1 cellular context compared by ENCODE assay signal in the genomic region with DNA sequence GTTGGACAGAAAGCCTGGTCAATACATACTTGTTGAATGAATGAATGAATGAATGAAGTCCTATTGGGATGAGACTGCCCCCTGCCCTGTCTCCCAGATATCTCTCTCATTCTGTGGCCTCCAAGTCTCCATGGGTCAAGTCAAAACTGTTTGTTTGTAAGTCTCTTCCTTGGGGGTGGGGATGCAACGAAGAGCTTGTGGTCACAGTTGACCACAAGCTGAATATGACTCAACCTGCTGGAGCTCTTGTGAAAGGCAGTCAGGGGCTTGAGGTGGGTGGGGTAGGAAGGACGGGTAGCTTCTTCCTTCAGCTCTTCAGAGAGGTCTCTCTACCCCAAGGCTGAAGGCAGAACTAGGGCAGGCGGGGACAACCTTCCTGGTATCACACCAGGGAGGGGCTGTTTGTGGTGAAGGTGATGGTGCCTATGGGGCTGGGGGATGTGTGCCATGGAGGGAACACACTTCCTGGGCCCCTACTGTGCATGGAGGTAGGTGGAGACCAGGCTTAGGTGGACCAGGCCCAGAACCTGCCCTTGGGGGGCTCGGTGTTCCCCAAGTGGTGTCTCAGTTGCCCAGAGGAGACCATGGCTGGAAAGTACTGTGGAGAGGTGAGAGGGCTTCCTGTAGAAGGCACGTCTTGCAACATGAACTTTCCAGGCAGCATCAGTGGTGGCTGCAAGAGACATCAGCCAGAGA.
TF ChIP-seq lines count a peak whose summit lies in the region.

No MANE protein-coding gene starts in this region.

TF ChIP-seq in K562, 482 proteins besides CTCF, POLR2A, EP300 and RAD21 (continued from another document and continues in another):
- TF ChIP-seq, protein P1, sequence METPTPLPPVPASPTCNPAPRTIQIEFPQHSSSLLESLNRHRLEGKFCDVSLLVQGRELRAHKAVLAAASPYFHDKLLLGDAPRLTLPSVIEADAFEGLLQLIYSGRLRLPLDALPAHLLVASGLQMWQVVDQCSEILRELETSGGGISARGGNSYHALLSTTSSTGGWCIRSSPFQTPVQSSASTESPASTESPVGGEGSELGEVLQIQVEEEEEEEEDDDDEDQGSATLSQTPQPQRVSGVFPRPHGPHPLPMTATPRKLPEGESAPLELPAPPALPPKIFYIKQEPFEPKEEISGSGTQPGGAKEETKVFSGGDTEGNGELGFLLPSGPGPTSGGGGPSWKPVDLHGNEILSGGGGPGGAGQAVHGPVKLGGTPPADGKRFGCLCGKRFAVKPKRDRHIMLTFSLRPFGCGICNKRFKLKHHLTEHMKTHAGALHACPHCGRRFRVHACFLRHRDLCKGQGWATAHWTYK (CRISPR knock-in tag; IDR thresholded peaks at IDR 0.05), result no peak
- TF ChIP-seq SNRNP70 (optimal IDR thresholded peaks at IDR 0.05; ENCODE audit: low read depth, low read length), result no peak
- peak; percentile 62 for TF ChIP-seq CBFA2T3 (IDR thresholded peaks at IDR 0.05)
- TF ChIP-seq, protein P2, sequence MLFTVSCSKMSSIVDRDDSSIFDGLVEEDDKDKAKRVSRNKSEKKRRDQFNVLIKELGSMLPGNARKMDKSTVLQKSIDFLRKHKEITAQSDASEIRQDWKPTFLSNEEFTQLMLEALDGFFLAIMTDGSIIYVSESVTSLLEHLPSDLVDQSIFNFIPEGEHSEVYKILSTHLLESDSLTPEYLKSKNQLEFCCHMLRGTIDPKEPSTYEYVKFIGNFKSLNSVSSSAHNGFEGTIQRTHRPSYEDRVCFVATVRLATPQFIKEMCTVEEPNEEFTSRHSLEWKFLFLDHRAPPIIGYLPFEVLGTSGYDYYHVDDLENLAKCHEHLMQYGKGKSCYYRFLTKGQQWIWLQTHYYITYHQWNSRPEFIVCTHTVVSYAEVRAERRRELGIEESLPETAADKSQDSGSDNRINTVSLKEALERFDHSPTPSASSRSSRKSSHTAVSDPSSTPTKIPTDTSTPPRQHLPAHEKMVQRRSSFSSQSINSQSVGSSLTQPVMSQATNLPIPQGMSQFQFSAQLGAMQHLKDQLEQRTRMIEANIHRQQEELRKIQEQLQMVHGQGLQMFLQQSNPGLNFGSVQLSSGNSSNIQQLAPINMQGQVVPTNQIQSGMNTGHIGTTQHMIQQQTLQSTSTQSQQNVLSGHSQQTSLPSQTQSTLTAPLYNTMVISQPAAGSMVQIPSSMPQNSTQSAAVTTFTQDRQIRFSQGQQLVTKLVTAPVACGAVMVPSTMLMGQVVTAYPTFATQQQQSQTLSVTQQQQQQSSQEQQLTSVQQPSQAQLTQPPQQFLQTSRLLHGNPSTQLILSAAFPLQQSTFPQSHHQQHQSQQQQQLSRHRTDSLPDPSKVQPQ (CRISPR knock-in tag; IDR thresholded peaks at IDR 0.05; ENCODE audit: borderline replicate concordance), result no peak
- no peak for TF ChIP-seq POLR3G (IDR thresholded peaks at IDR 0.05; ENCODE audit: extremely low read depth, insufficient read length, insufficient replicate concordance)
- 0 out of 2 replicates have a peak, but pooled peaks have one; percentile 36 for TF ChIP-seq ZNF830 (CRISPR knock-in tag; IDR thresholded peaks at IDR 0.05)
- TF ChIP-seq ERF (CRISPR knock-in tag; IDR thresholded peaks at IDR 0.05), result 0 out of 2 replicates have a peak, but pooled peaks have one; percentile 39
- no peak for TF ChIP-seq ZNF507 (tag; conservative IDR thresholded peaks at IDR 0.05)
- peak; percentile 95 for TF ChIP-seq JUND (IDR thresholded peaks at IDR 0.05; ENCODE audit: borderline replicate concordance, low read depth, low read length)
- peak; percentile 86; the same call in 2 of the 3 replicates for TF ChIP-seq JUND (tag; IDR thresholded peaks at IDR 0.05; ENCODE audit: borderline replicate concordance, low read depth, low read length)
- TF ChIP-seq, protein P3, sequence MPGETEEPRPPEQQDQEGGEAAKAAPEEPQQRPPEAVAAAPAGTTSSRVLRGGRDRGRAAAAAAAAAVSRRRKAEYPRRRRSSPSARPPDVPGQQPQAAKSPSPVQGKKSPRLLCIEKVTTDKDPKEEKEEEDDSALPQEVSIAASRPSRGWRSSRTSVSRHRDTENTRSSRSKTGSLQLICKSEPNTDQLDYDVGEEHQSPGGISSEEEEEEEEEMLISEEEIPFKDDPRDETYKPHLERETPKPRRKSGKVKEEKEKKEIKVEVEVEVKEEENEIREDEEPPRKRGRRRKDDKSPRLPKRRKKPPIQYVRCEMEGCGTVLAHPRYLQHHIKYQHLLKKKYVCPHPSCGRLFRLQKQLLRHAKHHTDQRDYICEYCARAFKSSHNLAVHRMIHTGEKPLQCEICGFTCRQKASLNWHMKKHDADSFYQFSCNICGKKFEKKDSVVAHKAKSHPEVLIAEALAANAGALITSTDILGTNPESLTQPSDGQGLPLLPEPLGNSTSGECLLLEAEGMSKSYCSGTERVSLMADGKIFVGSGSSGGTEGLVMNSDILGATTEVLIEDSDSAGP (CRISPR knock-in tag; IDR thresholded peaks at IDR 0.05), result no peak
- peak; percentile 21; the same call in 1 of the 2 replicates for TF ChIP-seq MBD2 (IDR thresholded peaks at IDR 0.05; ENCODE audit: borderline replicate concordance, low read depth)
- TF ChIP-seq, protein P4, sequence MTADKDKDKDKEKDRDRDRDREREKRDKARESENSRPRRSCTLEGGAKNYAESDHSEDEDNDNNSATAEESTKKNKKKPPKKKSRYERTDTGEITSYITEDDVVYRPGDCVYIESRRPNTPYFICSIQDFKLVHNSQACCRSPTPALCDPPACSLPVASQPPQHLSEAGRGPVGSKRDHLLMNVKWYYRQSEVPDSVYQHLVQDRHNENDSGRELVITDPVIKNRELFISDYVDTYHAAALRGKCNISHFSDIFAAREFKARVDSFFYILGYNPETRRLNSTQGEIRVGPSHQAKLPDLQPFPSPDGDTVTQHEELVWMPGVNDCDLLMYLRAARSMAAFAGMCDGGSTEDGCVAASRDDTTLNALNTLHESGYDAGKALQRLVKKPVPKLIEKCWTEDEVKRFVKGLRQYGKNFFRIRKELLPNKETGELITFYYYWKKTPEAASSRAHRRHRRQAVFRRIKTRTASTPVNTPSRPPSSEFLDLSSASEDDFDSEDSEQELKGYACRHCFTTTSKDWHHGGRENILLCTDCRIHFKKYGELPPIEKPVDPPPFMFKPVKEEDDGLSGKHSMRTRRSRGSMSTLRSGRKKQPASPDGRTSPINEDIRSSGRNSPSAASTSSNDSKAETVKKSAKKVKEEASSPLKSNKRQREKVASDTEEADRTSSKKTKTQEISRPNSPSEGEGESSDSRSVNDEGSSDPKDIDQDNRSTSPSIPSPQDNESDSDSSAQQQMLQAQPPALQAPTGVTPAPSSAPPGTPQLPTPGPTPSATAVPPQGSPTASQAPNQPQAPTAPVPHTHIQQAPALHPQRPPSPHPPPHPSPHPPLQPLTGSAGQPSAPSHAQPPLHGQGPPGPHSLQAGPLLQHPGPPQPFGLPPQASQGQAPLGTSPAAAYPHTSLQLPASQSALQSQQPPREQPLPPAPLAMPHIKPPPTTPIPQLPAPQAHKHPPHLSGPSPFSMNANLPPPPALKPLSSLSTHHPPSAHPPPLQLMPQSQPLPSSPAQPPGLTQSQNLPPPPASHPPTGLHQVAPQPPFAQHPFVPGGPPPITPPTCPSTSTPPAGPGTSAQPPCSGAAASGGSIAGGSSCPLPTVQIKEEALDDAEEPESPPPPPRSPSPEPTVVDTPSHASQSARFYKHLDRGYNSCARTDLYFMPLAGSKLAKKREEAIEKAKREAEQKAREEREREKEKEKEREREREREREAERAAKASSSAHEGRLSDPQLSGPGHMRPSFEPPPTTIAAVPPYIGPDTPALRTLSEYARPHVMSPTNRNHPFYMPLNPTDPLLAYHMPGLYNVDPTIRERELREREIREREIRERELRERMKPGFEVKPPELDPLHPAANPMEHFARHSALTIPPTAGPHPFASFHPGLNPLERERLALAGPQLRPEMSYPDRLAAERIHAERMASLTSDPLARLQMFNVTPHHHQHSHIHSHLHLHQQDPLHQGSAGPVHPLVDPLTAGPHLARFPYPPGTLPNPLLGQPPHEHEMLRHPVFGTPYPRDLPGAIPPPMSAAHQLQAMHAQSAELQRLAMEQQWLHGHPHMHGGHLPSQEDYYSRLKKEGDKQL (CRISPR knock-in tag; IDR thresholded peaks at IDR 0.05; ENCODE audit: borderline replicate concordance), result no peak
- TF ChIP-seq SPI1 (IDR thresholded peaks at IDR 0.05; ENCODE audit: borderline replicate concordance, low read depth, low read length), result no peak
- TF ChIP-seq, protein P5, sequence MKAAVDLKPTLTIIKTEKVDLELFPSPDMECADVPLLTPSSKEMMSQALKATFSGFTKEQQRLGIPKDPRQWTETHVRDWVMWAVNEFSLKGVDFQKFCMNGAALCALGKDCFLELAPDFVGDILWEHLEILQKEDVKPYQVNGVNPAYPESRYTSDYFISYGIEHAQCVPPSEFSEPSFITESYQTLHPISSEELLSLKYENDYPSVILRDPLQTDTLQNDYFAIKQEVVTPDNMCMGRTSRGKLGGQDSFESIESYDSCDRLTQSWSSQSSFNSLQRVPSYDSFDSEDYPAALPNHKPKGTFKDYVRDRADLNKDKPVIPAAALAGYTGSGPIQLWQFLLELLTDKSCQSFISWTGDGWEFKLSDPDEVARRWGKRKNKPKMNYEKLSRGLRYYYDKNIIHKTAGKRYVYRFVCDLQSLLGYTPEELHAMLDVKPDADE (conservative IDR thresholded peaks at IDR 0.05; ENCODE audit: control insufficient read depth, low read depth, low read length), result no peak
- peak; percentile 18 for TF ChIP-seq MEIS2 (IDR thresholded peaks at IDR 0.05; ENCODE audit: partially characterized antibody)
- TF ChIP-seq RUNX1 (IDR thresholded peaks at IDR 0.05; ENCODE audit: low read depth), result peak; percentile 95
- no peak for TF ChIP-seq ATF1 (CRISPR knock-in tag; IDR thresholded peaks at IDR 0.05)
- peak; percentile 40; the same call in 1 of the 2 replicates for TF ChIP-seq ATF1 (tag; IDR thresholded peaks at IDR 0.05)
- no peak for TF ChIP-seq STAT5B (CRISPR knock-in tag; IDR thresholded peaks at IDR 0.05)
- TF ChIP-seq U2AF2 (optimal IDR thresholded peaks at IDR 0.05; ENCODE audit: low read depth, low read length), result no peak
- no peak for TF ChIP-seq XRCC4 (IDR thresholded peaks at IDR 0.05; ENCODE audit: extremely low read depth, insufficient read depth, insufficient read length)
- TF ChIP-seq MAZ (CRISPR knock-in tag; conservative IDR thresholded peaks at IDR 0.05 in 1 of 2, IDR thresholded peaks at IDR 0.05 in 1 of 2), result peak; percentile 59 to 71
- no peak for TF ChIP-seq GTF2A2 (tag; IDR thresholded peaks at IDR 0.05)
- TF ChIP-seq CBX3 (IDR thresholded peaks at IDR 0.05; ENCODE audit: borderline replicate concordance in 1 of 2, low read length in 2 of 2), result peak in 1 of 2 experiments; percentile 48; a peak in 2 of 3 replicates
- TF ChIP-seq SMAD4 (CRISPR knock-in tag; conservative IDR thresholded peaks at IDR 0.05), result peak; percentile 37; the same call in 1 of the 2 replicates
- peak; percentile 52 for TF ChIP-seq NEUROD1 (IDR thresholded peaks at IDR 0.05; ENCODE audit: borderline replicate concordance, low read depth, low read length, partially characterized antibody)
- TF ChIP-seq, protein P6, sequence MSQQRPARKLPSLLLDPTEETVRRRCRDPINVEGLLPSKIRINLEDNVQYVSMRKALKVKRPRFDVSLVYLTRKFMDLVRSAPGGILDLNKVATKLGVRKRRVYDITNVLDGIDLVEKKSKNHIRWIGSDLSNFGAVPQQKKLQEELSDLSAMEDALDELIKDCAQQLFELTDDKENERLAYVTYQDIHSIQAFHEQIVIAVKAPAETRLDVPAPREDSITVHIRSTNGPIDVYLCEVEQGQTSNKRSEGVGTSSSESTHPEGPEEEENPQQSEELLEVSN (IDR thresholded peaks at IDR 0.05; ENCODE audit: borderline replicate concordance in 1 of 2, extremely low read depth in 1 of 2, insufficient read depth in 1 of 2, insufficient read length in 1 of 2, low read depth in 1 of 2, low read length in 1 of 2, poor library complexity in 1 of 2, severe bottlenecking in 1 of 2), result no peak
- TF ChIP-seq, protein P7, sequence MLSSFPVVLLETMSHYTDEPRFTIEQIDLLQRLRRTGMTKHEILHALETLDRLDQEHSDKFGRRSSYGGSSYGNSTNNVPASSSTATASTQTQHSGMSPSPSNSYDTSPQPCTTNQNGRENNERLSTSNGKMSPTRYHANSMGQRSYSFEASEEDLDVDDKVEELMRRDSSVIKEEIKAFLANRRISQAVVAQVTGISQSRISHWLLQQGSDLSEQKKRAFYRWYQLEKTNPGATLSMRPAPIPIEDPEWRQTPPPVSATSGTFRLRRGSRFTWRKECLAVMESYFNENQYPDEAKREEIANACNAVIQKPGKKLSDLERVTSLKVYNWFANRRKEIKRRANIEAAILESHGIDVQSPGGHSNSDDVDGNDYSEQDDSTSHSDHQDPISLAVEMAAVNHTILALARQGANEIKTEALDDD (IDR thresholded peaks at IDR 0.05), result peak; percentile 82
- TF ChIP-seq, protein P8, sequence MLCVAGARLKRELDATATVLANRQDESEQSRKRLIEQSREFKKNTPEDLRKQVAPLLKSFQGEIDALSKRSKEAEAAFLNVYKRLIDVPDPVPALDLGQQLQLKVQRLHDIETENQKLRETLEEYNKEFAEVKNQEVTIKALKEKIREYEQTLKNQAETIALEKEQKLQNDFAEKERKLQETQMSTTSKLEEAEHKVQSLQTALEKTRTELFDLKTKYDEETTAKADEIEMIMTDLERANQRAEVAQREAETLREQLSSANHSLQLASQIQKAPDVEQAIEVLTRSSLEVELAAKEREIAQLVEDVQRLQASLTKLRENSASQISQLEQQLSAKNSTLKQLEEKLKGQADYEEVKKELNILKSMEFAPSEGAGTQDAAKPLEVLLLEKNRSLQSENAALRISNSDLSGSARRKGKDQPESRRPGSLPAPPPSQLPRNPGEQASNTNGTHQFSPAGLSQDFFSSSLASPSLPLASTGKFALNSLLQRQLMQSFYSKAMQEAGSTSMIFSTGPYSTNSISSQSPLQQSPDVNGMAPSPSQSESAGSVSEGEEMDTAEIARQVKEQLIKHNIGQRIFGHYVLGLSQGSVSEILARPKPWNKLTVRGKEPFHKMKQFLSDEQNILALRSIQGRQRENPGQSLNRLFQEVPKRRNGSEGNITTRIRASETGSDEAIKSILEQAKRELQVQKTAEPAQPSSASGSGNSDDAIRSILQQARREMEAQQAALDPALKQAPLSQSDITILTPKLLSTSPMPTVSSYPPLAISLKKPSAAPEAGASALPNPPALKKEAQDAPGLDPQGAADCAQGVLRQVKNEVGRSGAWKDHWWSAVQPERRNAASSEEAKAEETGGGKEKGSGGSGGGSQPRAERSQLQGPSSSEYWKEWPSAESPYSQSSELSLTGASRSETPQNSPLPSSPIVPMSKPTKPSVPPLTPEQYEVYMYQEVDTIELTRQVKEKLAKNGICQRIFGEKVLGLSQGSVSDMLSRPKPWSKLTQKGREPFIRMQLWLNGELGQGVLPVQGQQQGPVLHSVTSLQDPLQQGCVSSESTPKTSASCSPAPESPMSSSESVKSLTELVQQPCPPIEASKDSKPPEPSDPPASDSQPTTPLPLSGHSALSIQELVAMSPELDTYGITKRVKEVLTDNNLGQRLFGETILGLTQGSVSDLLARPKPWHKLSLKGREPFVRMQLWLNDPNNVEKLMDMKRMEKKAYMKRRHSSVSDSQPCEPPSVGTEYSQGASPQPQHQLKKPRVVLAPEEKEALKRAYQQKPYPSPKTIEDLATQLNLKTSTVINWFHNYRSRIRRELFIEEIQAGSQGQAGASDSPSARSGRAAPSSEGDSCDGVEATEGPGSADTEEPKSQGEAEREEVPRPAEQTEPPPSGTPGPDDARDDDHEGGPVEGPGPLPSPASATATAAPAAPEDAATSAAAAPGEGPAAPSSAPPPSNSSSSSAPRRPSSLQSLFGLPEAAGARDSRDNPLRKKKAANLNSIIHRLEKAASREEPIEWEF (CRISPR knock-in tag; IDR thresholded peaks at IDR 0.05), result no peak
- TF ChIP-seq FOSL1 (tag; conservative IDR thresholded peaks at IDR 0.05), result peak; percentile 94
- no peak for TF ChIP-seq NFE2 (IDR thresholded peaks at IDR 0.05; ENCODE audit: low read depth)
